Comparison of ENCODE assay signal across 16 cellular contexts in genomic region chr1:202572867-202573266, GRCh38.
"Had no signal": no experiment of that assay in that cellular context is flagged by ENCODE, and none has a peak within 500 bp of the region (broad histone marks: within the 10 kb centered on the region; RNA-seq: fewer than 3 reads in every experiment).

No MANE protein-coding gene starts in this region.

- H3K9me3 ChIP-seq: ovary had no signal

- H3K27ac ChIP-seq: ovary had no signal

- FAIRE-seq: endothelial cell of umbilical vein, islet of Langerhans had no signal

- H3K4me3 ChIP-seq: ovary had no signal

- DNase-seq: activated CD4-positive, alpha-beta T cell treated with anti-CD3 and anti-CD28 coated beads, Interleukin-2, amount 10 ng/mL, durations not matched to agents 24 days and 14 days; activated CD4-positive, CD25-positive, alpha-beta regulatory T cell; activated CD8-positive, alpha-beta memory T cell treated with anti-CD3 and anti-CD28 coated beads for 24 hours; activated gamma-delta T cell treated with Interleukin-2 at 50 U/mL for 16 hours; amniotic stem cell; central memory CD4-positive, alpha-beta T cell; cortex of kidney; effector CD4-positive, alpha-beta T cell; mammary epithelial cell; naive B cell; ovary; stimulated activated CD4-positive, alpha-beta T cell treated with anti-CD3 and anti-CD28 coated beads, Interleukin-2, amount 100 ng/mL, for 48 hours; stimulated activated naive CD4-positive, alpha-beta T cell treated with Interleukin-2 at 50 U/mL for 16 hours; SW 1271 had no signal

- H3K27me3 ChIP-seq: ovary had no signal

- H3K36me3 ChIP-seq: ovary had no signal
